In genomic region chr2:127701651-127702394, GRCh38 we compare ENCODE assay signal across 8 cellular contexts. TPM values are rescaled to one million over a fixed set of nuclear protein-coding genes. Genes with fewer than 3 reads are reported as not detected.
A peak's percentile ranks its signal among the peaks of the same experiment; 100 is the strongest.
DNase-seq lines count a peak whose midpoint lies in the region; ATAC-seq and TF ChIP-seq lines count a peak whose summit lies in the region.

No MANE protein-coding gene starts in this region.

- peak overlapping the region; percentile 93 for H3K4me3 Mint-ChIP-seq in T-helper 17 cell

- in situ Hi-C loops in GM13977 (cut with MboI; ENCODE audit: low pct_unique_long_range_greater_than_20kb, low sequenced_read_pairs, unreplicated experiment): no loop called here

- H3K4me1 ChIP-seq in hepatocyte (ENCODE audit: insufficient read depth): peaks cover 19% of the 10 kb centered on the region

- peaks cover 10% of the 10 kb centered on the region for H4K20me1 ChIP-seq in hepatocyte (ENCODE audit: insufficient read depth, poor library complexity, severe bottlenecking)

- H3K9me2 ChIP-seq in hepatocyte (replicated peaks; ENCODE audit: insufficient read depth): no peaks in the 10 kb centered on the region

- peak; percentile 87 for DNase-seq in GM13977 (ENCODE audit: low spot score)
- DNase-seq in NCI-H1105 treated with DMSO at 0.1 percent for 48 hours (lab: John Stamatoyannopoulos, UW): peak; percentile 67
- DNase-seq in T-helper 17 cell: peak; percentile 71 to 72 (median 72)
- peak in 48 of 58 donors; percentile 40 to 89 (median 72) for DNase-seq in anterior cingulate cortex (lab: John Stamatoyannopoulos, UW)
- peak; percentile 91 for DNase-seq in hepatocyte (ENCODE audit: low spot score)
- DNase-seq in retinal pigment epithelial cell (ENCODE audit: low read depth): peak; percentile 49
- no peak for DNase-seq in T1000 (lab: John Stamatoyannopoulos, UW)

- H3K27ac Mint-ChIP-seq in T-helper 17 cell: peak overlapping the region; percentile 93

- peak overlapping the region; percentile 99 for H3K27ac ChIP-seq in hepatocyte

- TF ChIP-seq CTCF in GM13977 (IDR thresholded peaks at IDR 0.05; ENCODE audit: extremely low read depth, insufficient read depth, missing control alignments) (peak; percentile 16), hepatocyte (IDR thresholded peaks at IDR 0.05; ENCODE audit: poor library complexity) (no peak), retinal pigment epithelial cell (conservative IDR thresholded peaks at IDR 0.05; ENCODE audit: low read depth, low read length) (no peak)

- H2AFZ ChIP-seq in hepatocyte: peak overlapping the region; percentile 21

- no peaks in the 10 kb centered on the region for H3K36me3 ChIP-seq in hepatocyte (replicated peaks; ENCODE audit: insufficient read depth, low read depth)

- H3K4me3 ChIP-seq in hepatocyte: peak overlapping the region; percentile 65
- H3K4me3 ChIP-seq in retinal pigment epithelial cell (ENCODE audit: low read length): peak overlapping the region; percentile 77

- peaks cover 5% of the 10 kb centered on the region for H3K27me3 Mint-ChIP-seq in T-helper 17 cell

- H3K4me1 Mint-ChIP-seq in T-helper 17 cell: peaks cover 28% of the 10 kb centered on the region

- WGBS in hepatocyte (ENCODE audit: low lambda C conversion rate, missing lambda C conversion rate): 3% methylated on average over 47 of the region's 108 CpGs

- peak overlapping the region; percentile 81 for H3K4me2 ChIP-seq in hepatocyte

- no peaks in the 10 kb centered on the region for H3K27me3 ChIP-seq in hepatocyte

- H3K36me3 Mint-ChIP-seq in T-helper 17 cell (ENCODE audit: low read depth): peaks cover 8% of the 10 kb centered on the region

- ATAC-seq in HG02759 (IDR thresholded peaks at IDR 0.05; ENCODE audit: unreplicated experiment) (peak; percentile 52), T-helper 17 cell (peak; percentile 83)

- H3K79me2 ChIP-seq in hepatocyte: peaks cover 26% of the 10 kb centered on the region

- H3K9me3 ChIP-seq in T-helper 17 cell (ENCODE audit: control insufficient read depth, low read length, poor library complexity, severe bottlenecking) (no peaks in the 10 kb centered on the region), hepatocyte (ENCODE audit: low read depth) (no peaks in the 10 kb centered on the region)

RNA-seq across cellular contexts. Expression of gene SFT2D3, which starts 0.5 kb away (rescaled TPM):
- total RNA-seq in T-helper 17 cell (1 to 10 TPM; 5.9 to 6.0 TPM), hepatocyte (10.2 and 10.7 TPM in 2 replicates)
- 1.6 TPM in 1 of 2 replicates, not detected in the other for polyA plus RNA-seq in hepatocyte

RNA-seq across cellular contexts. Expression of gene LIMS2, which starts 26.5 kb away (rescaled TPM):
- total RNA-seq in T-helper 17 cell (1 to 10 TPM; 2.9 to 7.7 TPM), hepatocyte (3.9 and 4.0 TPM in 2 replicates)
- polyA plus RNA-seq in hepatocyte: 8.3 and 14.9 TPM in 2 replicates

RNA-seq across cellular contexts. Expression of gene GPR17, which starts 55.9 kb away (rescaled TPM):
- total RNA-seq in T-helper 17 cell (not detected), hepatocyte (not detected in 2 replicates)
- 0.39 TPM in 1 of 2 replicates, not detected in the other for polyA plus RNA-seq in hepatocyte
